ENCODE assay signal across 8 cellular contexts in the genomic region with DNA sequence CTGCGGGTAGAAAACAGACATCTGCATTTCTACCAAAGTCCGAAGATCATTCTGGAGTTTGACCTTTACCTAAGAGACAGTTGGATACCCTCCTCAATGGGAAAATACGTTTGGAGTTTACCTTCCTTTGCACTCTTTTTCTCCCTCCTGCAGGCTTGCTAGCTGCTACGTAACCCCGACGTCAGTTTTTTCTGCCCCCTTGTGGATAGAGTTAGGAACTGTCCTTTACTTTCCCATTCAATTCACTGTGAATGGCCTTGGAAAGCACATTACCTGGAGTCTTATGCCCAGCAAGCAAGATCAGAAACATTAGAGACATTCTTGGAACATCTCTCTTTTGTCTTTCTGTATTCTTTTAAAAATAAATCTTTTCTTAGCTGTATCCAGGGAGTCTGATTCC.
DNase-seq lines count a peak whose midpoint lies in the region; ATAC-seq and TF ChIP-seq lines count a peak whose summit lies in the region.

No MANE protein-coding gene starts in this region.

- DNase-seq in NOMO-1 treated with DMSO at 0.1 percent for 48 hours (lab: John Stamatoyannopoulos, UW; ENCODE audit: unreplicated experiment) (peak; percentile 29), NOMO-1 treated with dmso at 0.1 percent for 144 hours (lab: John Stamatoyannopoulos, UW; ENCODE audit: unreplicated experiment) (no peak), NCI-H526 treated with DMSO at 0.1 percent for 48 hours (lab: John Stamatoyannopoulos, UW) (peak; percentile 0), fibroblast of pulmonary artery (ENCODE audit: low read depth) (peak; percentile 11), upper lobe of left lung (no peak)
- no peak for DNase-seq in stimulated activated effector memory CD8-positive, alpha-beta T cell treated with anti-CD3 and anti-CD28 coated beads, Interleukin-12 subunit alpha, Interleukin-12 subunit beta, amount 100 ng/mL, for 72 hours (ENCODE audit: low spot score in 2 of 2)
- DNase-seq in activated effector memory CD4-positive, alpha-beta T cell treated with anti-CD3 and anti-CD28 coated beads, Interleukin-2, amount 50 U/mL, for 16 hours: no peak

- no peaks in the 10 kb centered on the region for H3K4me1 Mint-ChIP-seq in stimulated activated effector memory CD8-positive, alpha-beta T cell treated with anti-CD3 and anti-CD28 coated beads, Interleukin-12 subunit alpha, Interleukin-12 subunit beta, amount 100 ng/mL, for 72 hours

- H3K27ac ChIP-seq in HEK293 (ENCODE audit: extremely low read depth, low read depth, low read length) (no peak overlapping the region), upper lobe of left lung (no peak overlapping the region)

- H3K4me3 ChIP-seq in HEK293 (ENCODE audit: low read depth, low read length) (no peak overlapping the region), fibroblast of pulmonary artery (replicated peaks; ENCODE audit: low read depth, low read length) (no peak overlapping the region), upper lobe of left lung (no peak overlapping the region)

- no peaks in the 10 kb centered on the region for H3K27me3 ChIP-seq in upper lobe of left lung

- POLR2A ChIA-PET in HEK293 (lab: Yijun Ruan, JAX): no interaction called here

- TF ChIP-seq POLR2A in upper lobe of left lung (IDR thresholded peaks at IDR 0.05): no peak

- H3K9me3 Mint-ChIP-seq in stimulated activated effector memory CD8-positive, alpha-beta T cell treated with anti-CD3 and anti-CD28 coated beads, Interleukin-12 subunit alpha, Interleukin-12 subunit beta, amount 100 ng/mL, for 72 hours: peaks cover 4% of the 10 kb centered on the region

- H3K4me3 Mint-ChIP-seq in stimulated activated effector memory CD8-positive, alpha-beta T cell treated with anti-CD3 and anti-CD28 coated beads, Interleukin-12 subunit alpha, Interleukin-12 subunit beta, amount 100 ng/mL, for 72 hours: no peak overlapping the region

- peak in 1 of 2 donors; percentile 76 for ATAC-seq in upper lobe of left lung (ENCODE audit: low FRiP score in 2 of 2)
- no peak for ATAC-seq in stimulated activated effector memory CD8-positive, alpha-beta T cell treated with anti-CD3 and anti-CD28 coated beads, Interleukin-12 subunit alpha, Interleukin-12 subunit beta, amount 100 ng/mL, for 72 hours

- CTCF ChIA-PET in HEK293 (lab: Yijun Ruan, JAX): interaction anchor here (0.7 to 2.6 kb wide), 4 partner anchors 10 to 22 kb away, joined by 3 to 8 read pairs (median 5); no protein-coding TSS in a partner anchor

- WGBS in upper lobe of left lung, 2 donors: 21 to 22% methylated on average over 6 of the region's 6 CpGs

- TF ChIP-seq CTCF in HEK293 (tag by site-specific recombination; IDR thresholded peaks at IDR 0.05) (no peak), fibroblast of pulmonary artery (IDR thresholded peaks at IDR 0.05; ENCODE audit: low read length, missing control alignments) (peak; percentile 31), upper lobe of left lung (IDR thresholded peaks at IDR 0.05) (peak in 4 of 6 experiments; percentile 30 to 53 (median 38))

- no peaks in the 10 kb centered on the region for H3K36me3 Mint-ChIP-seq in stimulated activated effector memory CD8-positive, alpha-beta T cell treated with anti-CD3 and anti-CD28 coated beads, Interleukin-12 subunit alpha, Interleukin-12 subunit beta, amount 100 ng/mL, for 72 hours

- H3K9me3 ChIP-seq in HEK293 (ENCODE audit: control insufficient read depth, insufficient read depth, low read depth, low read length) (no peaks in the 10 kb centered on the region; the same call in 1 of the 2 replicates), upper lobe of left lung (no peaks in the 10 kb centered on the region)

- H3K4me1 ChIP-seq in HEK293 (ENCODE audit: control insufficient read depth, insufficient read depth, low read length) (no peaks in the 10 kb centered on the region), upper lobe of left lung (no peaks in the 10 kb centered on the region)

- no peak overlapping the region for H3K27ac Mint-ChIP-seq in stimulated activated effector memory CD8-positive, alpha-beta T cell treated with anti-CD3 and anti-CD28 coated beads, Interleukin-12 subunit alpha, Interleukin-12 subunit beta, amount 100 ng/mL, for 72 hours

- no peaks in the 10 kb centered on the region for H3K36me3 ChIP-seq in HEK293 (ENCODE audit: control insufficient read depth in 2 of 2, insufficient read depth in 1 of 2, low read length in 2 of 2)
- no peaks in the 10 kb centered on the region for H3K36me3 ChIP-seq in upper lobe of left lung

- TF ChIP-seq EP300 in upper lobe of left lung (IDR thresholded peaks at IDR 0.05): no peak

TF ChIP-seq in HEK293, 187 proteins besides CTCF, POLR2A, EP300 and RAD21:
- no peak for TF ChIP-seq ZNF10 (tag by site-specific recombination; IDR thresholded peaks at IDR 0.05)
- TF ChIP-seq ZNF654 (tag by site-specific recombination; IDR thresholded peaks at IDR 0.05; ENCODE audit: low read depth): peak; percentile 28
- TF ChIP-seq, protein P1, sequence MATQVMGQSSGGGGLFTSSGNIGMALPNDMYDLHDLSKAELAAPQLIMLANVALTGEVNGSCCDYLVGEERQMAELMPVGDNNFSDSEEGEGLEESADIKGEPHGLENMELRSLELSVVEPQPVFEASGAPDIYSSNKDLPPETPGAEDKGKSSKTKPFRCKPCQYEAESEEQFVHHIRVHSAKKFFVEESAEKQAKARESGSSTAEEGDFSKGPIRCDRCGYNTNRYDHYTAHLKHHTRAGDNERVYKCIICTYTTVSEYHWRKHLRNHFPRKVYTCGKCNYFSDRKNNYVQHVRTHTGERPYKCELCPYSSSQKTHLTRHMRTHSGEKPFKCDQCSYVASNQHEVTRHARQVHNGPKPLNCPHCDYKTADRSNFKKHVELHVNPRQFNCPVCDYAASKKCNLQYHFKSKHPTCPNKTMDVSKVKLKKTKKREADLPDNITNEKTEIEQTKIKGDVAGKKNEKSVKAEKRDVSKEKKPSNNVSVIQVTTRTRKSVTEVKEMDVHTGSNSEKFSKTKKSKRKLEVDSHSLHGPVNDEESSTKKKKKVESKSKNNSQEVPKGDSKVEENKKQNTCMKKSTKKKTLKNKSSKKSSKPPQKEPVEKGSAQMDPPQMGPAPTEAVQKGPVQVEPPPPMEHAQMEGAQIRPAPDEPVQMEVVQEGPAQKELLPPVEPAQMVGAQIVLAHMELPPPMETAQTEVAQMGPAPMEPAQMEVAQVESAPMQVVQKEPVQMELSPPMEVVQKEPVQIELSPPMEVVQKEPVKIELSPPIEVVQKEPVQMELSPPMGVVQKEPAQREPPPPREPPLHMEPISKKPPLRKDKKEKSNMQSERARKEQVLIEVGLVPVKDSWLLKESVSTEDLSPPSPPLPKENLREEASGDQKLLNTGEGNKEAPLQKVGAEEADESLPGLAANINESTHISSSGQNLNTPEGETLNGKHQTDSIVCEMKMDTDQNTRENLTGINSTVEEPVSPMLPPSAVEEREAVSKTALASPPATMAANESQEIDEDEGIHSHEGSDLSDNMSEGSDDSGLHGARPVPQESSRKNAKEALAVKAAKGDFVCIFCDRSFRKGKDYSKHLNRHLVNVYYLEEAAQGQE (tag by site-specific recombination; IDR thresholded peaks at IDR 0.05): no peak
- no peak for TF ChIP-seq ZNF707 (tag by site-specific recombination; IDR thresholded peaks at IDR 0.05)
- no peak for TF ChIP-seq ZBTB21 (tag by site-specific recombination; IDR thresholded peaks at IDR 0.05)
- no peak for TF ChIP-seq ZNF549 (tag by site-specific recombination; IDR thresholded peaks at IDR 0.05)
- no peak for TF ChIP-seq ZNF529 (tag by site-specific recombination; IDR thresholded peaks at IDR 0.05; ENCODE audit: insufficient replicate concordance)
- no peak for TF ChIP-seq ZNF23 (tag by site-specific recombination; IDR thresholded peaks at IDR 0.05; ENCODE audit: borderline replicate concordance)
- TF ChIP-seq REPIN1 (tag by site-specific recombination; IDR thresholded peaks at IDR 0.05; ENCODE audit: low read depth): no peak

Comparison
In these comparisons a context has a peak if more than half of its experiments do, and no peak if none do; other contexts are left out.
1. DNase-seq: peak in NOMO-1 treated with DMSO at 0.1 percent for 48 hours (single experiment), NCI-H526 treated with DMSO at 0.1 percent for 48 hours (single experiment) and fibroblast of pulmonary artery (single experiment); none in NOMO-1 treated with dmso at 0.1 percent for 144 hours (single experiment), upper lobe of left lung (0 of 2), stimulated activated effector memory CD8-positive, alpha-beta T cell treated with anti-CD3 and anti-CD28 coated beads, Interleukin-12 subunit alpha, Interleukin-12 subunit beta, amount 100 ng/mL, for 72 hours (0 of 2) and activated effector memory CD4-positive, alpha-beta T cell treated with anti-CD3 and anti-CD28 coated beads, Interleukin-2, amount 50 U/mL, for 16 hours (single experiment).